ENCODE assay signal across 13 cellular contexts in the genomic region with DNA sequence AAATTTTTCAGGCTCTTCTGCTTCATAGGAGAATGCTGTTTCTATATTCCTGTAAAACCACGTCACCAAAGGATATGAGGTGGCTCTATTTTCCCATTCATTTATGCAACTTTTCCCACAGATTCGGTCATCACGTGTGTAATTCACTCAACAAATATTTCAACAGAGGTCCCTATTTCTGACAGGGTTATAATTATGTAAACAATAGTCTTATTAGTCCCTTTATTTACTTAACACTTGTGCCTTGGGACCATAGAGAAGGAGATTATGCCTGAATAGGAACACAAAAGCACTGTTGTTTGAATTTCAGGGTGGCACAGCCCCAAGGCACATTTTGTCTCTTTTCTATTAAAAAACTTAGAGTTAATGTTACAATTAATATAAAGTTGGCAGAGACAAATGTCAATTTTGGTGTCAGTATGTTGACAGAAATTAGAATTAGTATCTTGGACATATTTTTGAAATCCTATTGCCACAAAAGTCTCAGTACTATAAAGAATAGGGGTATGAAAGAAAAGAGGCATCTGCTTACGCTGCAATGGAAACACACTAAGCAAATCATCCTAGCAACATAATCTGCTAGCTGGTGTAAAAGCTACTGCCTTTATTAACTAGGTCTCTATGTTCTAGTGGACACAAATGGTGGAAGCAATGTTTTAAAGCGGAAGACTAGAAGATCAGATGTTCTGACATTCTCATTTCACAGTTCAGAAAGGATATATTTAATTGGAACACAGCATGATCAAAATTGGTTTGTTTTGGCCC.
DNase-seq lines count a peak whose midpoint lies in the region; ATAC-seq and TF ChIP-seq lines count a peak whose summit lies in the region.
"Had no signal": no experiment of that assay in that cellular context is flagged by ENCODE, and none has a peak within 500 bp of the region (broad histone marks: within the 10 kb centered on the region; RNA-seq: fewer than 3 reads in every experiment).

No MANE protein-coding gene starts in this region.

- no peak overlapping the region for H3K4me2 ChIP-seq in GM23248 (ENCODE audit: unreplicated experiment)
- peak overlapping the region; percentile 65 for H3K4me2 ChIP-seq in neural progenitor cell

- H2AFZ ChIP-seq in GM23248 (no peak overlapping the region), neural progenitor cell (replicated peaks) (no peak overlapping the region)

- no peaks in the 10 kb centered on the region for H4K20me1 ChIP-seq in GM23248 (ENCODE audit: insufficient read depth)
- H4K20me1 ChIP-seq in neural progenitor cell (ENCODE audit: low read depth) = peaks cover 25% of the 10 kb centered on the region

- H3K27me3 ChIP-seq in GM23248 (replicated peaks; ENCODE audit: insufficient read depth) (no peaks in the 10 kb centered on the region), brain microvascular endothelial cell (replicated peaks) (no peaks in the 10 kb centered on the region), neural progenitor cell (no peaks in the 10 kb centered on the region)
- H3K27me3 ChIP-seq: Peyer's patch, transverse colon had no signal

- POLR2A ChIA-PET in naive thymus-derived CD8-positive, alpha-beta T cell (lab: Charles Lee) = no interaction called here

- H3K9me3 Mint-ChIP-seq in neural progenitor cell = peaks cover 3% of the 10 kb centered on the region
- H3K9me3 Mint-ChIP-seq in naive thymus-derived CD8-positive, alpha-beta T cell = no peaks in the 10 kb centered on the region

- no peak for TF ChIP-seq CTCF in brain microvascular endothelial cell (IDR thresholded peaks at IDR 0.05; ENCODE audit: low read depth, low read length, missing control alignments)
- TF ChIP-seq CTCF in neural progenitor cell (IDR thresholded peaks at IDR 0.05) = no peak

- H3K4me1 ChIP-seq in GM23248 (ENCODE audit: insufficient read depth) = peaks cover 13% of the 10 kb centered on the region
- peaks cover 61% of the 10 kb centered on the region for H3K4me1 ChIP-seq in neural progenitor cell
- H3K4me1 ChIP-seq: Peyer's patch, transverse colon had no signal

- H3K9me3 ChIP-seq in GM23248 (ENCODE audit: low read depth) = no peaks in the 10 kb centered on the region
- H3K9me3 ChIP-seq in neural progenitor cell (ENCODE audit: low read depth) = no peaks in the 10 kb centered on the region
- H3K9me3 ChIP-seq: Peyer's patch, transverse colon had no signal

- H3K79me2 ChIP-seq in GM23248 (ENCODE audit: insufficient read depth) (no peaks in the 10 kb centered on the region), neural progenitor cell (ENCODE audit: low read depth) (no peaks in the 10 kb centered on the region)

- H3K9ac ChIP-seq in GM23248 (peak overlapping the region; percentile 48), neural progenitor cell (no peak overlapping the region)

- peaks cover 5% of the 10 kb centered on the region for H3K27me3 Mint-ChIP-seq in neural progenitor cell (ENCODE audit: insufficient read depth, low read depth)
- H3K27me3 Mint-ChIP-seq in naive thymus-derived CD8-positive, alpha-beta T cell = no peaks in the 10 kb centered on the region

- H3F3A ChIP-seq in GM23248 (ENCODE audit: insufficient read depth) = peaks cover 4% of the 10 kb centered on the region; the same call in 1 of the 2 replicates
- H3F3A ChIP-seq in neural progenitor cell (ENCODE audit: low read depth) = peaks cover 50% of the 10 kb centered on the region

- ATAC-seq in naive thymus-derived CD8-positive, alpha-beta T cell = no peak
- no peak for ATAC-seq in GM18907 (IDR thresholded peaks at IDR 0.05; ENCODE audit: unreplicated experiment)
- no peak for ATAC-seq in GM19452 (IDR thresholded peaks at IDR 0.05; ENCODE audit: unreplicated experiment)
- no peak for ATAC-seq in GM18868 (IDR thresholded peaks at IDR 0.05; ENCODE audit: unreplicated experiment)

- H3K36me3 Mint-ChIP-seq in neural progenitor cell = peaks cover 4% of the 10 kb centered on the region
- H3K36me3 Mint-ChIP-seq in naive thymus-derived CD8-positive, alpha-beta T cell = peaks cover 8 to 47% (median 13%) of the 10 kb centered on the region in 3 donors

- 0 out of 2 replicates have a peak, but pooled peaks cover 3% of the 10 kb centered on the region for H3K36me3 ChIP-seq in GM23248 (ENCODE audit: low read depth)
- peaks cover 5% of the 10 kb centered on the region for H3K36me3 ChIP-seq in brain microvascular endothelial cell (replicated peaks)
- H3K36me3 ChIP-seq in neural progenitor cell = no peaks in the 10 kb centered on the region
- H3K36me3 ChIP-seq: Peyer's patch, transverse colon had no signal

- H3K27ac Mint-ChIP-seq in neural progenitor cell = no peak overlapping the region
- no peak overlapping the region for H3K27ac Mint-ChIP-seq in naive thymus-derived CD8-positive, alpha-beta T cell

- in situ Hi-C loops in GM23248 (cut with MboI) = loop anchor here (10.0 kb wide), 1 partner anchor 130 kb away; no protein-coding TSS in a partner anchor
- in situ Hi-C loops in brain microvascular endothelial cell (cut with HindIII; ENCODE audit: low pct_ligation_motif_present, low sequenced_read_pairs) = no loop called here

- H3K4me3 ChIP-seq in GM23248 (no peak overlapping the region), brain microvascular endothelial cell (ENCODE audit: low read depth, low read length) (no peak overlapping the region), neural progenitor cell (peak overlapping the region; percentile 15)
- H3K4me3 ChIP-seq: Peyer's patch, transverse colon had no signal

- DNase-seq in GM23248 = peak; percentile 72
- DNase-seq in NCI-H1930 (lab: John Stamatoyannopoulos, UW) = peak; percentile 72 to 74
- peak; percentile 38 for DNase-seq in brain microvascular endothelial cell
- DNase-seq in neural progenitor cell (ENCODE audit: low spot score) = peak; percentile 33
- DNase-seq in naive thymus-derived CD8-positive, alpha-beta T cell = no peak
- DNase-seq: activated naive CD4-positive, alpha-beta T cell treated with anti-CD3 and anti-CD28 coated beads, Interleukin-2, amount 50 U/mL, for 16 hours; islet precursor cell; occipital lobe; Peyer's patch; transverse colon had no signal

- peaks cover 42% of the 10 kb centered on the region for H3K4me1 Mint-ChIP-seq in neural progenitor cell
- no peaks in the 10 kb centered on the region for H3K4me1 Mint-ChIP-seq in naive thymus-derived CD8-positive, alpha-beta T cell

- 69% methylated on average over 5 of the region's 5 CpGs for WGBS in GM23248 (ENCODE audit: low coverage in 1 of 2, low lambda C conversion rate in 2 of 2, missing lambda C conversion rate in 2 of 2), 2 experiments

- no peaks in the 10 kb centered on the region for H3K9me2 ChIP-seq in GM23248 (ENCODE audit: insufficient read depth)

- H3K27ac ChIP-seq in GM23248 (peak overlapping the region; percentile 50), brain microvascular endothelial cell (no peak overlapping the region), neural progenitor cell (no peak overlapping the region)
- H3K27ac ChIP-seq: Peyer's patch, transverse colon had no signal

- H3K4me3 Mint-ChIP-seq in neural progenitor cell = no peak overlapping the region
- H3K4me3 Mint-ChIP-seq in naive thymus-derived CD8-positive, alpha-beta T cell = no peak overlapping the region

Comparison
In these comparisons a context has a peak if more than half of its experiments do, and no peak if none do; other contexts are left out.
1. DNase-seq: peak in GM23248 (single experiment), NCI-H1930 (2 of 2), brain microvascular endothelial cell (single experiment) and neural progenitor cell (single experiment); none in naive thymus-derived CD8-positive, alpha-beta T cell (0 of 10).